In the genomic region with DNA sequence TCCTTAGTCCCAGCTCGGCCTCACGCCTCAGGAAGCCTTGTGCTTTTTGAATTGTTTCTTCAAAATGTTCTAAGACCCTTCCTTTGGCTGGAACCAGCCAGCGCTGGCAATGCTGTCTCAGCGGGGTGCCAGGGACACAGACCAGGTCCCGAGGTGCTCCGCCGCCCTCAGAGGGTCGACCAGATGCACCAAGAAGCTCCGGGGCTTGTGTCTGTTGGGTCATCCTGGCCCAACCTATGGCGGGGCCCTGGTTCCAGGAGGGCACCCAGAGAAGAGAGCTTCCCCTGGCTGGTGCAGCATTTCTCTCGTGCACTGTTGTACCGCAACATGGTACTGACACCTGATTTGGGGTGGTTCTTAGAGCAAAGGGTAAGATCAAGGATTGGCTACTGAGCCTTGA, we compare ENCODE assay signal across 26 cellular contexts. TPM values are rescaled to one million over a fixed set of nuclear protein-coding genes. Genes with fewer than 3 reads are reported as not detected.
DNase-seq lines count a peak whose midpoint lies in the region; ATAC-seq, FAIRE-seq and TF ChIP-seq lines count a peak whose summit lies in the region.
"Had no signal": no experiment of that assay in that cellular context is flagged by ENCODE, and none has a peak within 500 bp of the region (broad histone marks: within the 10 kb centered on the region; RNA-seq: fewer than 3 reads in every experiment).

No MANE protein-coding gene starts in this region.

- no peak overlapping the region for H2BK120ac ChIP-seq in neuronal stem cell (ENCODE audit: low read depth, low read length)

- peak overlapping the region; percentile 65 for H4K8ac ChIP-seq in neuronal stem cell (ENCODE audit: low read depth, low read length)

- DNase-seq in H54 (ENCODE audit: insufficient read length, low spot score) = no peak
- DNase-seq in endodermal cell = peak; percentile 52
- no peak for DNase-seq in neuronal stem cell (ENCODE audit: low spot score)
- no peak for DNase-seq in amygdala (lab: John Stamatoyannopoulos, UW)
- no peak for DNase-seq in activated CD8-positive, alpha-beta memory T cell treated with anti-CD3 and anti-CD28 coated beads, Interleukin-2, amount 50 U/mL, for 48 hours
- DNase-seq: 8988T; ACHN; AML-193; BE2C; CD4-positive, alpha-beta T cell; CD8-positive, alpha-beta memory T cell; DMS 273 treated with DMSO at 0.1 percent for 48 hours; DMS79; EL; GDM1; GM23248; HCEC 1CT had no signal

- H3K27me3 Mint-ChIP-seq in endodermal cell (ENCODE audit: insufficient read depth) = no peaks in the 10 kb centered on the region
- H3K27me3 Mint-ChIP-seq: CD4-positive, alpha-beta T cell had no signal

- TF ChIP-seq CTCF in endodermal cell (conservative IDR thresholded peaks at IDR 0.05) = no peak

- H3K14ac ChIP-seq in neuronal stem cell (ENCODE audit: low read length) = peak overlapping the region; percentile 56

- peaks cover 2% of the 10 kb centered on the region for H3K4me1 Mint-ChIP-seq in endodermal cell
- H3K4me1 Mint-ChIP-seq: CD8-positive, alpha-beta memory T cell had no signal

- H3K27ac Mint-ChIP-seq in endodermal cell = no peak overlapping the region
- H3K27ac Mint-ChIP-seq: CD14-positive monocyte; CD4-positive, alpha-beta T cell had no signal

- ATAC-seq in HG03045 (IDR thresholded peaks at IDR 0.05; ENCODE audit: unreplicated experiment) = no peak
- ATAC-seq in HG02852 (IDR thresholded peaks at IDR 0.05; ENCODE audit: unreplicated experiment) = no peak
- ATAC-seq: A549, GM12878 had no signal

- no peak overlapping the region for H3K23ac ChIP-seq in neuronal stem cell (ENCODE audit: low read depth, low read length, poor library complexity)

- H2BK15ac ChIP-seq in neuronal stem cell (ENCODE audit: low read length) = peak overlapping the region; percentile 49

- peak overlapping the region; percentile 82 for H2BK5ac ChIP-seq in neuronal stem cell (ENCODE audit: low read length)

- H3K4me2 ChIP-seq in neuronal stem cell (ENCODE audit: insufficient read depth, low read length, poor library complexity, severe bottlenecking) = no peak overlapping the region
- H3K4me2 ChIP-seq: A549 had no signal

- H2AK5ac ChIP-seq in neuronal stem cell (ENCODE audit: low read depth, low read length) = peak overlapping the region; percentile 52

- H3K4ac ChIP-seq in neuronal stem cell (ENCODE audit: low read length) = no peak overlapping the region

- H3K4me3 ChIP-seq in endodermal cell (ENCODE audit: low read length) = no peak overlapping the region
- no peak overlapping the region for H3K4me3 ChIP-seq in neuronal stem cell (ENCODE audit: low read length in 2 of 2)
- H3K4me3 ChIP-seq: A549; BLaER1 treated with 17β-estradiol and CSF1 and Interleukin-3, amounts not matched to agents 10 nM and 100 nM; GM12878; GM23248 had no signal

- H3K4me1 ChIP-seq in endodermal cell (ENCODE audit: control insufficient read depth, insufficient read depth, low read length) (no peaks in the 10 kb centered on the region), neuronal stem cell (ENCODE audit: control insufficient read depth in 2 of 2, insufficient read depth in 1 of 2, low read depth in 1 of 2, low read length in 2 of 2) (peaks cover 0 to 3% of the 10 kb centered on the region in 2 donors)
- H3K4me1 ChIP-seq: A549, BE2C had no signal

- no peaks in the 10 kb centered on the region for H3K36me3 ChIP-seq in endodermal cell (ENCODE audit: control insufficient read depth, insufficient read depth, low read length)
- no peaks in the 10 kb centered on the region for H3K36me3 ChIP-seq in neuronal stem cell (replicated peaks in 1 of 2; ENCODE audit: control insufficient read depth in 2 of 2, insufficient read depth in 2 of 2, low read length in 2 of 2)
- H3K36me3 ChIP-seq: BE2C; BLaER1 treated with 17β-estradiol and CSF1 and Interleukin-3, amounts not matched to agents 10 nM and 100 nM had no signal

- H3K79me1 ChIP-seq in neuronal stem cell (ENCODE audit: low read depth, low read length) = no peaks in the 10 kb centered on the region

- H3K9me3 ChIP-seq in endodermal cell (ENCODE audit: control insufficient read depth, low read length) = no peaks in the 10 kb centered on the region
- H3K9me3 ChIP-seq in neuronal stem cell (replicated peaks in 1 of 2; ENCODE audit: control insufficient read depth in 2 of 2, insufficient read depth in 1 of 2, low read depth in 1 of 2, low read length in 2 of 2) = no peaks in the 10 kb centered on the region
- H3K9me3 ChIP-seq: A549, BE2C had no signal

- no peaks in the 10 kb centered on the region for H3K36me3 Mint-ChIP-seq in endodermal cell (ENCODE audit: low read depth)
- H3K36me3 Mint-ChIP-seq: CD14-positive monocyte; CD8-positive, alpha-beta memory T cell had no signal

- peak overlapping the region; percentile 22 for H2BK12ac ChIP-seq in neuronal stem cell (ENCODE audit: low read length)

- H3K27me3 ChIP-seq in endodermal cell (ENCODE audit: control insufficient read depth, insufficient read depth, low read length, poor library complexity, severe bottlenecking) (no peaks in the 10 kb centered on the region), neuronal stem cell (ENCODE audit: control insufficient read depth in 3 of 3, insufficient read depth in 3 of 3, low read depth in 1 of 3, low read length in 3 of 3) (no peaks in the 10 kb centered on the region)
- H3K27me3 ChIP-seq: BE2C; BLaER1 treated with 17β-estradiol and CSF1 and Interleukin-3, amounts not matched to agents 10 nM and 100 nM had no signal

- 0 out of 2 replicates have a peak, but pooled peaks have one; percentile 7 for TF ChIP-seq POLR2A in H54 (IDR thresholded peaks at IDR 0.05; ENCODE audit: low read depth, low read length)

- H4K91ac ChIP-seq in neuronal stem cell (ENCODE audit: low read depth, low read length, poor library complexity) = no peak overlapping the region

- no peak for FAIRE-seq in H54 (lab: Jason Lieb, UNC)
- FAIRE-seq: A549, D721Med, GM12878, GM19239 had no signal

- no peak overlapping the region for H3K9ac ChIP-seq in endodermal cell (ENCODE audit: extremely low read depth, low read length, poor library complexity, severe bottlenecking)
- H3K9ac ChIP-seq in neuronal stem cell (ENCODE audit: low read depth, low read length, poor library complexity) = no peak overlapping the region
- H3K9ac ChIP-seq: BLaER1 treated with 17β-estradiol and CSF1 and Interleukin-3, amounts not matched to agents 10 nM and 100 nM; GM23248 had no signal

- 96 to 100% methylated on average over 2 to 12 of the region's 12 CpGs for WGBS in endodermal cell (ENCODE audit: insufficient coverage in 1 of 2, insufficient read length in 1 of 2), 2 experiments
- no CpG with 5 or more reads among the region's 12 CpGs for WGBS in neuronal stem cell (ENCODE audit: extremely low coverage in 2 of 2, insufficient read length in 2 of 2, insufficient replicate concordance in 1 of 2), 2 donors

- H3K18ac ChIP-seq in neuronal stem cell (ENCODE audit: low read length) = peak overlapping the region; percentile 64

- H3K4me3 Mint-ChIP-seq in endodermal cell = no peak overlapping the region
- H3K4me3 Mint-ChIP-seq: CD14-positive monocyte; CD4-positive, alpha-beta T cell; CD8-positive, alpha-beta memory T cell had no signal

- H3K27ac ChIP-seq in endodermal cell (ENCODE audit: low read depth, low read length) (no peak overlapping the region), neuronal stem cell (replicated peaks; ENCODE audit: low read length) (no peak overlapping the region)
- H3K27ac ChIP-seq: A549; BLaER1 treated with 17β-estradiol and CSF1 and Interleukin-3, amounts not matched to agents 10 nM and 100 nM; GM23248 had no signal

- H2AFZ ChIP-seq in neuronal stem cell (ENCODE audit: low read length) = no peak overlapping the region

- H3K9me3 Mint-ChIP-seq in endodermal cell = peaks cover 4% of the 10 kb centered on the region
- H3K9me3 Mint-ChIP-seq: CD4-positive, alpha-beta T cell; CD8-positive, alpha-beta memory T cell had no signal

RNA-seq across cellular contexts. Expression of a gene that starts 40.1 kb away (rescaled TPM):
- total RNA-seq in endodermal cell = not detected
- polyA plus RNA-seq in endodermal cell (2013, experiment 1 of 2) = not detected
- polyA plus RNA-seq in endodermal cell (2013, experiment 2 of 2) = not detected
- not detected for polyA plus RNA-seq in neuronal stem cell (2013, experiment 1 of 2)
- polyA plus RNA-seq in neuronal stem cell (2013, experiment 2 of 2) = not detected
- total RNA-seq: CD4-positive, alpha-beta T cell; CD8-positive, alpha-beta memory T cell; GM12878; GM23248; H4 had no signal
- polyA plus RNA-seq: A549; CD14-positive monocyte; CD8-positive, alpha-beta memory T cell; GM12878; GM23248 had no signal
